In genomic region chr16:75147968-75148310, GRCh38 we compare ENCODE assay signal across 2 cellular contexts.
TF ChIP-seq lines count a peak whose summit lies in the region.

No MANE protein-coding gene starts in this region.

TF ChIP-seq in SK-N-SH, 30 proteins besides CTCF, POLR2A, EP300 and RAD21 (continued from another document):
- TF ChIP-seq, protein P1, sequence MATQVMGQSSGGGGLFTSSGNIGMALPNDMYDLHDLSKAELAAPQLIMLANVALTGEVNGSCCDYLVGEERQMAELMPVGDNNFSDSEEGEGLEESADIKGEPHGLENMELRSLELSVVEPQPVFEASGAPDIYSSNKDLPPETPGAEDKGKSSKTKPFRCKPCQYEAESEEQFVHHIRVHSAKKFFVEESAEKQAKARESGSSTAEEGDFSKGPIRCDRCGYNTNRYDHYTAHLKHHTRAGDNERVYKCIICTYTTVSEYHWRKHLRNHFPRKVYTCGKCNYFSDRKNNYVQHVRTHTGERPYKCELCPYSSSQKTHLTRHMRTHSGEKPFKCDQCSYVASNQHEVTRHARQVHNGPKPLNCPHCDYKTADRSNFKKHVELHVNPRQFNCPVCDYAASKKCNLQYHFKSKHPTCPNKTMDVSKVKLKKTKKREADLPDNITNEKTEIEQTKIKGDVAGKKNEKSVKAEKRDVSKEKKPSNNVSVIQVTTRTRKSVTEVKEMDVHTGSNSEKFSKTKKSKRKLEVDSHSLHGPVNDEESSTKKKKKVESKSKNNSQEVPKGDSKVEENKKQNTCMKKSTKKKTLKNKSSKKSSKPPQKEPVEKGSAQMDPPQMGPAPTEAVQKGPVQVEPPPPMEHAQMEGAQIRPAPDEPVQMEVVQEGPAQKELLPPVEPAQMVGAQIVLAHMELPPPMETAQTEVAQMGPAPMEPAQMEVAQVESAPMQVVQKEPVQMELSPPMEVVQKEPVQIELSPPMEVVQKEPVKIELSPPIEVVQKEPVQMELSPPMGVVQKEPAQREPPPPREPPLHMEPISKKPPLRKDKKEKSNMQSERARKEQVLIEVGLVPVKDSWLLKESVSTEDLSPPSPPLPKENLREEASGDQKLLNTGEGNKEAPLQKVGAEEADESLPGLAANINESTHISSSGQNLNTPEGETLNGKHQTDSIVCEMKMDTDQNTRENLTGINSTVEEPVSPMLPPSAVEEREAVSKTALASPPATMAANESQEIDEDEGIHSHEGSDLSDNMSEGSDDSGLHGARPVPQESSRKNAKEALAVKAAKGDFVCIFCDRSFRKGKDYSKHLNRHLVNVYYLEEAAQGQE (IDR thresholded peaks at IDR 0.05; ENCODE audit: low read depth, low read length): no peak
- TF ChIP-seq GATA2 (CRISPR knock-in tag; IDR thresholded peaks at IDR 0.05) (no peak), RFX5 (IDR thresholded peaks at IDR 0.05; ENCODE audit: low read length) (no peak), POLR2AphosphoS5 (IDR thresholded peaks at IDR 0.05; ENCODE audit: low read depth, low read length) (no peak), TCF12 (IDR thresholded peaks at IDR 0.05) (no peak), YY1 (IDR thresholded peaks at IDR 0.05; ENCODE audit: low read depth) (no peak), IRF3 (IDR thresholded peaks at IDR 0.05; ENCODE audit: low read depth, low read length) (no peak), NFIC (IDR thresholded peaks at IDR 0.05; ENCODE audit: borderline replicate concordance) (no peak)
- TF ChIP-seq, protein P2, sequence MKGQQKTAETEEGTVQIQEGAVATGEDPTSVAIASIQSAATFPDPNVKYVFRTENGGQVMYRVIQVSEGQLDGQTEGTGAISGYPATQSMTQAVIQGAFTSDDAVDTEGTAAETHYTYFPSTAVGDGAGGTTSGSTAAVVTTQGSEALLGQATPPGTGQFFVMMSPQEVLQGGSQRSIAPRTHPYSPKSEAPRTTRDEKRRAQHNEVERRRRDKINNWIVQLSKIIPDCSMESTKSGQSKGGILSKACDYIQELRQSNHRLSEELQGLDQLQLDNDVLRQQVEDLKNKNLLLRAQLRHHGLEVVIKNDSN (IDR thresholded peaks at IDR 0.05; ENCODE audit: borderline replicate concordance, low read depth): no peak
- TF ChIP-seq, protein P3, sequence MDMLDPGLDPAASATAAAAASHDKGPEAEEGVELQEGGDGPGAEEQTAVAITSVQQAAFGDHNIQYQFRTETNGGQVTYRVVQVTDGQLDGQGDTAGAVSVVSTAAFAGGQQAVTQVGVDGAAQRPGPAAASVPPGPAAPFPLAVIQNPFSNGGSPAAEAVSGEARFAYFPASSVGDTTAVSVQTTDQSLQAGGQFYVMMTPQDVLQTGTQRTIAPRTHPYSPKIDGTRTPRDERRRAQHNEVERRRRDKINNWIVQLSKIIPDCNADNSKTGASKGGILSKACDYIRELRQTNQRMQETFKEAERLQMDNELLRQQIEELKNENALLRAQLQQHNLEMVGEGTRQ (IDR thresholded peaks at IDR 0.05; ENCODE audit: borderline replicate concordance, low read depth, low read length): no peak

TF ChIP-seq in SK-N-SH treated with all-trans-retinoic acid at 6 μM for 48 hours, 23 proteins besides CTCF, POLR2A, EP300 and RAD21 (continued from another document):
- no peak for TF ChIP-seq TSHZ2 (CRISPR knock-in tag; IDR thresholded peaks at IDR 0.05)
